Comparison of ENCODE assay signal across 9 cellular contexts in genomic region chr17:73474370-73474988, GRCh38.
DNase-seq lines count a peak whose midpoint lies in the region; ATAC-seq and TF ChIP-seq lines count a peak whose summit lies in the region.
"Had no signal": no experiment of that assay in that cellular context is flagged by ENCODE, and none has a peak within 500 bp of the region (broad histone marks: within the 10 kb centered on the region; RNA-seq: fewer than 3 reads in every experiment).

No MANE protein-coding gene starts in this region.

- H3K27me3 ChIP-seq in fibroblast of lung (ENCODE audit: control insufficient read depth, insufficient read depth, low read length): no peaks in the 10 kb centered on the region
- H3K27me3 ChIP-seq: ascending aorta had no signal

- no peak for ATAC-seq in HG03457 (IDR thresholded peaks at IDR 0.05; ENCODE audit: unreplicated experiment)

- no peaks in the 10 kb centered on the region for H4K20me1 ChIP-seq in fibroblast of lung (ENCODE audit: control insufficient read depth, extremely low read depth, insufficient read depth, low read length)

- DNase-seq in ELF-1 (ENCODE audit: low read depth, low spot score) (peak; percentile 34), NCI-H345 (lab: John Stamatoyannopoulos, UW) (peak; percentile 67), fibroblast of lung (ENCODE audit: low read depth in 2 of 2) (peak; percentile 61 to 74), renal cortical epithelial cell (ENCODE audit: low read depth) (peak; percentile 31), NOMO-1 (lab: John Stamatoyannopoulos, UW; ENCODE audit: unreplicated experiment in 2 of 2) (no peak), putamen (ENCODE audit: low spot score) (no peak), NOMO-1 treated with DMSO at 0.1 percent for 48 hours (lab: John Stamatoyannopoulos, UW; ENCODE audit: unreplicated experiment) (no peak)

- no peaks in the 10 kb centered on the region for H3K79me2 ChIP-seq in fibroblast of lung (ENCODE audit: control insufficient read depth, insufficient read depth, low read length)

- no peak overlapping the region for H2AFZ ChIP-seq in fibroblast of lung (ENCODE audit: low read length)

- no peaks in the 10 kb centered on the region for H3K9me3 ChIP-seq in fibroblast of lung (ENCODE audit: control insufficient read depth, insufficient read depth, low read depth, low read length)
- H3K9me3 ChIP-seq: ascending aorta had no signal

- no peak overlapping the region for H3K9ac ChIP-seq in fibroblast of lung (ENCODE audit: insufficient read depth, low read length)

- H3K27ac ChIP-seq in fibroblast of lung (ENCODE audit: insufficient read depth, low read length): no peak overlapping the region
- H3K27ac ChIP-seq: ascending aorta had no signal

- no peaks in the 10 kb centered on the region for H3K4me1 ChIP-seq in fibroblast of lung (ENCODE audit: control insufficient read depth, extremely low read depth, insufficient read depth, low read length)

- TF ChIP-seq CTCF in fibroblast of lung (conservative IDR thresholded peaks at IDR 0.05 in 1 of 2, IDR thresholded peaks at IDR 0.05 in 1 of 2; ENCODE audit: low read depth in 1 of 2, low read length in 2 of 2): no peak

- no peak overlapping the region for H3K4me2 ChIP-seq in fibroblast of lung (ENCODE audit: extremely low read depth, insufficient read depth, low read length)

- H3K4me3 ChIP-seq in fibroblast of lung (replicated peaks in 1 of 4; ENCODE audit: control extremely low read depth in 1 of 4, insufficient read depth in 1 of 4, low read depth in 3 of 4, low read length in 4 of 4): no peak overlapping the region
- H3K4me3 ChIP-seq: ascending aorta had no signal

- no peaks in the 10 kb centered on the region for H3K36me3 ChIP-seq in fibroblast of lung (ENCODE audit: control insufficient read depth, insufficient read depth, low read length)
- H3K36me3 ChIP-seq: ascending aorta had no signal

Comparison
In these comparisons a context has a peak if more than half of its experiments do, and no peak if none do; other contexts are left out.
1. DNase-seq: peak in ELF-1 (single experiment), NCI-H345 (single experiment), fibroblast of lung (2 of 2) and renal cortical epithelial cell (single experiment); none in NOMO-1 (0 of 2), putamen (single experiment) and NOMO-1 treated with DMSO at 0.1 percent for 48 hours (single experiment).